In the genomic region with DNA sequence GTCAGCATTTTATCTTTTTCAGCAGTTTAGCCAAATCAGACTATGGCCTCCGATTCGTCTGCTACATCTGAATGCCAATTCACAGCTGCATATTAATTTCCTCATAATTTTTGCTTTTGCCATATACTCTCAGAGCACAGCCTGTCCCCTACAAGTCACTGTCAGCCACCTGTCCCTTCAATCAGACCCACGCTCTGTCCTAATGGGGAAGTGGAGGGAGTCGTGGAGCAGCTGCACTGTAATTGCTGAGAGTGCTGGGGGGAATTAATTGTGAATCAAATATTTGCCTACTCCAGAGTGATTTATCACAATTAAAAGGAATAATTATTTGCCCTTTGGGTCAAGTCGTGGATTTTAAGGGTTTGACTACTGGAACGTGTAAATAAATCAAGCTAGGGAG, we compare ENCODE assay signal across 1 cellular context.
TF ChIP-seq lines count a peak whose summit lies in the region.

No MANE protein-coding gene starts in this region.

TF ChIP-seq in GM23338, 12 proteins besides CTCF, POLR2A, EP300 and RAD21 (continued from another document):
- TF ChIP-seq, protein P1, sequence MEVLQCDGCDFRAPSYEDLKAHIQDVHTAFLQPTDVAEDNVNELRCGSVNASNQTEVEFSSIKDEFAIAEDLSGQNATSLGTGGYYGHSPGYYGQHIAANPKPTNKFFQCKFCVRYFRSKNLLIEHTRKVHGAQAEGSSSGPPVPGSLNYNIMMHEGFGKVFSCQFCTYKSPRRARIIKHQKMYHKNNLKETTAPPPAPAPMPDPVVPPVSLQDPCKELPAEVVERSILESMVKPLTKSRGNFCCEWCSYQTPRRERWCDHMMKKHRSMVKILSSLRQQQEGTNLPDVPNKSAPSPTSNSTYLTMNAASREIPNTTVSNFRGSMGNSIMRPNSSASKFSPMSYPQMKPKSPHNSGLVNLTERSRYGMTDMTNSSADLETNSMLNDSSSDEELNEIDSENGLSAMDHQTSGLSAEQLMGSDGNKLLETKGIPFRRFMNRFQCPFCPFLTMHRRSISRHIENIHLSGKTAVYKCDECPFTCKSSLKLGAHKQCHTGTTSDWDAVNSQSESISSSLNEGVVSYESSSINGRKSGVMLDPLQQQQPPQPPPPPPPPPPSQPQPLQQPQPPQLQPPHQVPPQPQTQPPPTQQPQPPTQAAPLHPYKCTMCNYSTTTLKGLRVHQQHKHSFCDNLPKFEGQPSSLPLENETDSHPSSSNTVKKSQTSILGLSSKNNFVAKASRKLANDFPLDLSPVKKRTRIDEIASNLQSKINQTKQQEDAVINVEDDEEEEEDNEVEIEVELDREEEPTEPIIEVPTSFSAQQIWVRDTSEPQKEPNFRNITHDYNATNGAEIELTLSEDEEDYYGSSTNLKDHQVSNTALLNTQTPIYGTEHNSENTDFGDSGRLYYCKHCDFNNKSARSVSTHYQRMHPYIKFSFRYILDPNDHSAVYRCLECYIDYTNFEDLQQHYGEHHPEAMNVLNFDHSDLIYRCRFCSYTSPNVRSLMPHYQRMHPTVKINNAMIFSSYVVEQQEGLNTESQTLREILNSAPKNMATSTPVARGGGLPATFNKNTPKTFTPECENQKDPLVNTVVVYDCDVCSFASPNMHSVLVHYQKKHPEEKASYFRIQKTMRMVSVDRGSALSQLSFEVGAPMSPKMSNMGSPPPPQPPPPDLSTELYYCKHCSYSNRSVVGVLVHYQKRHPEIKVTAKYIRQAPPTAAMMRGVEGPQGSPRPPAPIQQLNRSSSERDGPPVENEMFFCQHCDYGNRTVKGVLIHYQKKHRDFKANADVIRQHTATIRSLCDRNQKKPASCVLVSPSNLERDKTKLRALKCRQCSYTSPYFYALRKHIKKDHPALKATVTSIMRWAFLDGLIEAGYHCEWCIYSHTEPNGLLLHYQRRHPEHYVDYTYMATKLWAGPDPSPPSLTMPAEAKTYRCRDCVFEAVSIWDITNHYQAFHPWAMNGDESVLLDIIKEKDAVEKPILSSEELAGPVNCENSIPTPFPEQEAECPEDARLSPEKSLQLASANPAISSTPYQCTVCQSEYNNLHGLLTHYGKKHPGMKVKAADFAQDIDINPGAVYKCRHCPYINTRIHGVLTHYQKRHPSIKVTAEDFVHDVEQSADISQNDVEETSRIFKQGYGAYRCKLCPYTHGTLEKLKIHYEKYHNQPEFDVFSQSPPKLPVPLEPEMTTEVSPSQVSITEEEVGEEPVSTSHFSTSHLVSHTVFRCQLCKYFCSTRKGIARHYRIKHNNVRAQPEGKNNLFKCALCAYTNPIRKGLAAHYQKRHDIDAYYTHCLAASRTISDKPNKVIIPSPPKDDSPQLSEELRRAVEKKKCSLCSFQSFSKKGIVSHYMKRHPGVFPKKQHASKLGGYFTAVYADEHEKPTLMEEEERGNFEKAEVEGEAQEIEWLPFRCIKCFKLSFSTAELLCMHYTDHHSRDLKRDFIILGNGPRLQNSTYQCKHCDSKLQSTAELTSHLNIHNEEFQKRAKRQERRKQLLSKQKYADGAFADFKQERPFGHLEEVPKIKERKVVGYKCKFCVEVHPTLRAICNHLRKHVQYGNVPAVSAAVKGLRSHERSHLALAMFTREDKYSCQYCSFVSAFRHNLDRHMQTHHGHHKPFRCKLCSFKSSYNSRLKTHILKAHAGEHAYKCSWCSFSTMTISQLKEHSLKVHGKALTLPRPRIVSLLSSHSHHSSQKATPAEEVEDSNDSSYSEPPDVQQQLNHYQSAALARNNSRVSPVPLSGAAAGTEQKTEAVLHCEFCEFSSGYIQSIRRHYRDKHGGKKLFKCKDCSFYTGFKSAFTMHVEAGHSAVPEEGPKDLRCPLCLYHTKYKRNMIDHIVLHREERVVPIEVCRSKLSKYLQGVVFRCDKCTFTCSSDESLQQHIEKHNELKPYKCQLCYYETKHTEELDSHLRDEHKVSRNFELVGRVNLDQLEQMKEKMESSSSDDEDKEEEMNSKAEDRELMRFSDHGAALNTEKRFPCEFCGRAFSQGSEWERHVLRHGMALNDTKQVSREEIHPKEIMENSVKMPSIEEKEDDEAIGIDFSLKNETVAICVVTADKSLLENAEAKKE (CRISPR knock-in tag; IDR thresholded peaks at IDR 0.05): no peak
